ENCODE assay signal across 21 cellular contexts in genomic region chr9:85514256-85514655, GRCh38.
"Had no signal": no experiment of that assay in that cellular context is flagged by ENCODE, and none has a peak within 500 bp of the region (broad histone marks: within the 10 kb centered on the region; RNA-seq: fewer than 3 reads in every experiment).

No MANE protein-coding gene starts in this region.

- H3K4me3 ChIP-seq: cardiac muscle cell, esophagus squamous epithelium, lung, neural progenitor cell, ovary, suprapubic skin had no signal

- H3K27me3 ChIP-seq: cardiac muscle cell, neural progenitor cell, ovary had no signal

- H3K9me3 Mint-ChIP-seq: activated naive CD4-positive, alpha-beta T cell treated with anti-CD3 and anti-CD28 coated beads for 36 hours; activated naive CD8-positive, alpha-beta T cell treated with anti-CD3 and anti-CD28 coated beads, Interleukin-2, amount 50 U/mL, for 24 hours; activated T-helper 2 cell treated with anti-CD3 and anti-CD28 coated beads, Interferon-gamma antibody, Interleukin-2, Interleukin-4, amounts not matched to agents 10 μg/mL and 5 μg/mL and 100 μg/mL, durations not matched to agents 14 hours and 24 hours and 36 hours; neural progenitor cell had no signal

- DNase-seq: activated CD4-positive, alpha-beta T cell treated with anti-CD3 and anti-CD28 coated beads for 1 hour; activated CD4-positive, alpha-beta T cell treated with anti-CD3 and anti-CD28 coated beads, Interleukin-2, amount 50 U/mL, for 4 hours; activated naive CD4-positive, alpha-beta T cell treated with anti-CD3 and anti-CD28 coated beads for 36 hours; activated naive CD8-positive, alpha-beta T cell treated with anti-CD3 and anti-CD28 coated beads, Interleukin-2, amount 50 U/mL, for 24 hours; activated T-cell treated with anti-CD3 and anti-CD28 coated beads for 4 hours; aorta; esophagus squamous epithelium; glutamatergic neuron; hypothalamus; immature natural killer cell; left cardiac atrium; ovary; stimulated activated naive CD8-positive, alpha-beta T cell treated with anti-CD3 and anti-CD28 coated beads, Interleukin-15, Interleukin-2, amounts not matched to agents 100 U/mL and 50 U/mL, for 24 hours; T-helper 1 cell had no signal

- H3K27ac ChIP-seq: cardiac muscle cell, esophagus squamous epithelium, neural progenitor cell, ovary, suprapubic skin had no signal

- H3K36me3 ChIP-seq: cardiac muscle cell, esophagus squamous epithelium, neural progenitor cell, ovary, suprapubic skin had no signal

- H3K4me2 ChIP-seq: neural progenitor cell had no signal

- ATAC-seq: activated naive CD8-positive, alpha-beta T cell treated with anti-CD3 and anti-CD28 coated beads, Interleukin-2, amount 50 U/mL, for 24 hours; left cardiac atrium; sciatic nerve; stimulated activated naive CD8-positive, alpha-beta T cell treated with anti-CD3 and anti-CD28 coated beads, Interleukin-15, Interleukin-2, amounts not matched to agents 100 U/mL and 50 U/mL, for 24 hours had no signal

- H3K27ac Mint-ChIP-seq: activated naive CD4-positive, alpha-beta T cell treated with anti-CD3 and anti-CD28 coated beads for 36 hours; activated naive CD8-positive, alpha-beta T cell treated with anti-CD3 and anti-CD28 coated beads, Interleukin-2, amount 50 U/mL, for 24 hours; activated T-helper 2 cell treated with anti-CD3 and anti-CD28 coated beads, Interferon-gamma antibody, Interleukin-2, Interleukin-4, amounts not matched to agents 10 μg/mL and 5 μg/mL and 100 μg/mL, durations not matched to agents 14 hours and 24 hours and 36 hours; immature natural killer cell; type B pancreatic cell had no signal

- H3K9ac ChIP-seq: neural progenitor cell had no signal

- H3K9me3 ChIP-seq: esophagus squamous epithelium, ovary, suprapubic skin had no signal

- H3K4me3 Mint-ChIP-seq: activated naive CD4-positive, alpha-beta T cell treated with anti-CD3 and anti-CD28 coated beads for 36 hours; activated naive CD8-positive, alpha-beta T cell treated with anti-CD3 and anti-CD28 coated beads, Interleukin-2, amount 50 U/mL, for 24 hours; immature natural killer cell; type B pancreatic cell had no signal

- H3K36me3 Mint-ChIP-seq: neural progenitor cell, type B pancreatic cell had no signal

- H3K4me1 ChIP-seq: neural progenitor cell had no signal

- H2AFZ ChIP-seq: neural progenitor cell had no signal

- H3K4me1 Mint-ChIP-seq: activated naive CD8-positive, alpha-beta T cell treated with anti-CD3 and anti-CD28 coated beads, Interleukin-2, amount 50 U/mL, for 24 hours; immature natural killer cell had no signal

- H3K27me3 Mint-ChIP-seq: type B pancreatic cell had no signal
